1 cellular context compared by ENCODE assay signal in genomic region chr16:62194828-62195227, GRCh38.
TF ChIP-seq lines count a peak whose summit lies in the region.

No MANE protein-coding gene starts in this region.

TF ChIP-seq in GM12878, 131 proteins besides CTCF, POLR2A, EP300 and RAD21 (continued from another document):
- no peak for TF ChIP-seq HSF1 (IDR thresholded peaks at IDR 0.05; ENCODE audit: low read depth, low read length)
- TF ChIP-seq TARDBP (IDR thresholded peaks at IDR 0.05; ENCODE audit: borderline replicate concordance), result no peak
- TF ChIP-seq MEF2B (IDR thresholded peaks at IDR 0.05; ENCODE audit: partially characterized antibody, poor library complexity, severe bottlenecking), result no peak
- TF ChIP-seq BMI1 (IDR thresholded peaks at IDR 0.05; ENCODE audit: borderline replicate concordance), result no peak
TF ChIP-seq in GM12878: peak in this region for 0.
